In the genomic region with DNA sequence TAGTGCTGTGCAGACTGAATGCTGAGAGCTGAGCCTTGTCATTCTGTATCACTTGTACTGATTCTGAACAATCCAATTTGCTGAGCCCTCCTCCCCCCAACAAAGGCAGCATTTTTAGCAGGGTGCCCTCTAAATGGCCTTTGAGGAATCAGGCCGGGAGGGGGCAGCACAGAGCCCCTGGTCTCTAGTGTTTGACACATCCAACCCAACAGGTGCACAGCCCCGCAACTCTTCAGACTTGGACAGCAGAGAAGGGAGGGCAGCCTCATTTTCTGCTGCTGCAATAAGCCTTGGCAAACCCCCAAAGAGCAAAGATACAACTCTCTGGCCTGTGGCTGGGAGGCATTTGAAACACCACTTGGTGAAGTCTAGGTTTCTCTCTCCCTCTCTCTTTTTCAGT, we compare ENCODE assay signal across 9 cellular contexts. TPM values are rescaled to one million over a fixed set of nuclear protein-coding genes. Genes with fewer than 3 reads are reported as not detected.
DNase-seq lines count a peak whose midpoint lies in the region; ATAC-seq and TF ChIP-seq lines count a peak whose summit lies in the region.
"Had no signal": no experiment of that assay in that cellular context is flagged by ENCODE, and none has a peak within 500 bp of the region (broad histone marks: within the 10 kb centered on the region; RNA-seq: fewer than 3 reads in every experiment).

No MANE protein-coding gene starts in this region.

- TF ChIP-seq POLR2A in esophagus squamous epithelium (IDR thresholded peaks at IDR 0.05) (no peak), ovary (IDR thresholded peaks at IDR 0.05) (no peak)

- TF ChIP-seq CTCF in Loucy (conservative IDR thresholded peaks at IDR 0.05; ENCODE audit: low read length) (peak; percentile 60), esophagus squamous epithelium (IDR thresholded peaks at IDR 0.05) (peak in 5 of 6 experiments; percentile 10 to 29 (median 13)), ovary (IDR thresholded peaks at IDR 0.05) (peak in 1 of 3 donors; percentile 10)

- H3K79me2 ChIP-seq in Loucy (ENCODE audit: insufficient read depth, low read length): no peaks in the 10 kb centered on the region

- H3K9me3 ChIP-seq in Loucy (ENCODE audit: insufficient read depth, low read depth, low read length) (no peaks in the 10 kb centered on the region), esophagus squamous epithelium (no peaks in the 10 kb centered on the region), ovary (no peaks in the 10 kb centered on the region)

- 43% methylated on average over 1 of the region's 2 CpGs; no CpG with 5 or more reads in 1 of the 2 donors for WGBS in esophagus squamous epithelium, 2 donors
- 21 to 35% (median 21%) methylated on average over 2 of the region's 2 CpGs for WGBS in ovary, 3 donors

- H3K27ac ChIP-seq in esophagus squamous epithelium (no peak overlapping the region), ovary (no peak overlapping the region)

- intact Hi-C loops in esophagus squamous epithelium (cut with DNase I): no loop called here
- intact Hi-C loops in ovary (cut with DNase I): no loop called here

- peak; percentile 11 for DNase-seq in AG08395 (ENCODE audit: low spot score)
- peak; percentile 18 to 38 for DNase-seq in activated CD4-positive, alpha-beta T cell treated with anti-CD3 and anti-CD28 coated beads, Interleukin-2, amount 50 U/mL, for 4 hours
- no peak for DNase-seq in esophagus squamous epithelium (lab: John Stamatoyannopoulos, UW)
- DNase-seq in ovary: peak; percentile 31 to 60 (median 37)

- TF ChIP-seq EP300 in ovary (IDR thresholded peaks at IDR 0.05): no peak

- H3K9me2 ChIP-seq in Loucy (replicated peaks; ENCODE audit: low read depth, low read length): no peaks in the 10 kb centered on the region

- H3K4me3 ChIP-seq in Loucy (ENCODE audit: low read length, poor library complexity, severe bottlenecking) (no peak overlapping the region), esophagus squamous epithelium (no peak overlapping the region), ovary (no peak overlapping the region)

- H3K36me3 ChIP-seq in Loucy (ENCODE audit: insufficient read depth, low read length): no peaks in the 10 kb centered on the region
- no peaks in the 10 kb centered on the region for H3K36me3 ChIP-seq in esophagus squamous epithelium
- H3K36me3 ChIP-seq in ovary: no peaks in the 10 kb centered on the region

- no peaks in the 10 kb centered on the region for H4K20me1 ChIP-seq in Loucy (ENCODE audit: insufficient read depth, low read length, poor library complexity, severe bottlenecking)

- H3K4me1 ChIP-seq in Loucy (ENCODE audit: insufficient read depth, low read length, poor library complexity, severe bottlenecking) (peaks cover 3% of the 10 kb centered on the region), esophagus squamous epithelium (peaks cover 0 to 12% (median 0%) of the 10 kb centered on the region in 3 donors), ovary (ENCODE audit: insufficient read depth) (no peaks in the 10 kb centered on the region)

- ATAC-seq in GM18519 (IDR thresholded peaks at IDR 0.05; ENCODE audit: low FRiP score, unreplicated experiment) (peak; percentile 53), HG03378 (IDR thresholded peaks at IDR 0.05; ENCODE audit: unreplicated experiment) (no peak), GM19452 (IDR thresholded peaks at IDR 0.05; ENCODE audit: unreplicated experiment) (no peak)

- H3K27me3 ChIP-seq in Loucy (ENCODE audit: insufficient read depth, low read length, poor library complexity, severe bottlenecking) (no peaks in the 10 kb centered on the region), esophagus squamous epithelium (no peaks in the 10 kb centered on the region), ovary (no peaks in the 10 kb centered on the region)

- no peak overlapping the region for H2AFZ ChIP-seq in Loucy (ENCODE audit: low read length)

- no peaks in the 10 kb centered on the region for H3F3A ChIP-seq in Loucy (ENCODE audit: low read depth)

- H3K9ac ChIP-seq in Loucy (ENCODE audit: low read depth, low read length, poor library complexity, severe bottlenecking): no peak overlapping the region

- no peak overlapping the region for H3K4me2 ChIP-seq in Loucy (ENCODE audit: low read depth, low read length, poor library complexity, severe bottlenecking)

RNA-seq across cellular contexts. Expression of gene ATP1B4, which starts 3.4 kb away (rescaled TPM):
- total RNA-seq in esophagus squamous epithelium (not detected), ovary (not detected)
- not detected for polyA plus RNA-seq in ovary
- total RNA-seq: glomerular endothelial cell had no signal

RNA-seq across cellular contexts. Expression of gene TMEM255A, which starts 54.1 kb away (rescaled TPM):
- total RNA-seq in esophagus squamous epithelium (1 to 10 TPM in 2 of 4 donors, under 1 TPM in 2; 0.13 to 4.0 (median 1.7) TPM), ovary (10 to 100 TPM in 5 of 7 donors, 1 to 10 TPM in 2; 6.7 to 22.5 (median 16.3) TPM)
- polyA plus RNA-seq in ovary: 10 to 100 TPM; 14.2 to 25.2 TPM
- total RNA-seq: glomerular endothelial cell had no signal
